Comparison of ENCODE assay signal across 8 cellular contexts in the genomic region with DNA sequence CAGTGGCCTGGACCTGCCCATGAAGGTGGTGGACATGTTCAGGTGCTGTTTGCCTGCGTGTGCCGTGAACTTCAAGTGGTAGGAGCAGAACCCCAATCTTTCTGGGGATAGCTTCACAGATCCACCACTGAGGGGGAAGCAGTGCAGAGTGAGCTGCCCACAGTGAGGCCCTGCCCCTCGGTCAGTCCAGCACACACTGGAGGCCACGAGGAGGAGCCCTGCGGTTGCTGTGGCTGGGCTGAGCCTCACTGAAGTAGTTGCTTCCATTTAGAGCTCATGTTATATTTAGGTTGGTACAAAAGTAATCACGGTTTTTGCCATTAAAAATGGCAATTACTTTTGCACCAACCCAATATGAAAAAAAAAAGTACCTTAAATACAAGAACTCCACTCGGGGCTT. TPM values are rescaled to one million over a fixed set of nuclear protein-coding genes. Genes with fewer than 3 reads are reported as not detected.
"Had no signal": no experiment of that assay in that cellular context is flagged by ENCODE, and none has a peak within 500 bp of the region (broad histone marks: within the 10 kb centered on the region; RNA-seq: fewer than 3 reads in every experiment).

No MANE protein-coding gene starts in this region.

RNA-seq across cellular contexts. Expression of a gene that starts 2.1 kb away (rescaled TPM):
- total RNA-seq: mononuclear cell, osteocyte, progenitor cell of endocrine pancreas, pulmonary artery endothelial cell, right atrium auricular region, transverse colon, urinary bladder, vagina had no signal
